Comparison of ENCODE assay signal across 20 cellular contexts in genomic region chr17:72982680-72983079, GRCh38.
"Had no signal": no experiment of that assay in that cellular context is flagged by ENCODE, and none has a peak within 500 bp of the region (broad histone marks: within the 10 kb centered on the region; RNA-seq: fewer than 3 reads in every experiment).

No MANE protein-coding gene starts in this region.

- H3K27ac ChIP-seq: esophagus squamous epithelium, gastroesophageal sphincter, neutrophil, right atrium auricular region, stomach, thoracic aorta, transverse colon had no signal

- H3K27ac Mint-ChIP-seq: dendritic cell treated with granulocyte-macrophage colony-stimulating factor and Interleukin-4, amounts not matched to agents 40 ng/mL and 50 ng/mL, for 4 days had no signal

- H3K27me3 Mint-ChIP-seq: dendritic cell treated with granulocyte-macrophage colony-stimulating factor and Interleukin-4, amounts not matched to agents 40 ng/mL and 50 ng/mL, for 4 days; effector memory CD8-positive, alpha-beta T cell; naive thymus-derived CD8-positive, alpha-beta T cell had no signal

- H3K9me3 ChIP-seq: esophagus squamous epithelium, gastroesophageal sphincter, mucosa of descending colon, neutrophil, right atrium auricular region, stomach, thoracic aorta, transverse colon had no signal

- H3K4me3 ChIP-seq: esophagus squamous epithelium, gastroesophageal sphincter, mucosa of descending colon, right atrium auricular region, stomach, thoracic aorta, transverse colon had no signal

- ATAC-seq: effector memory CD8-positive, alpha-beta T cell; gastroesophageal sphincter; left cardiac atrium; left ventricle myocardium superior; mucosa of descending colon; naive thymus-derived CD8-positive, alpha-beta T cell had no signal

- H3K4me3 Mint-ChIP-seq: dendritic cell treated with granulocyte-macrophage colony-stimulating factor and Interleukin-4, amounts not matched to agents 40 ng/mL and 50 ng/mL, for 4 days; effector memory CD8-positive, alpha-beta T cell; naive thymus-derived CD8-positive, alpha-beta T cell had no signal

- DNase-seq: effector memory CD8-positive, alpha-beta T cell; esophagus squamous epithelium; foreskin fibroblast; glutamatergic neuron; kidney; left cardiac atrium; left ventricle myocardium superior; mucosa of descending colon; naive thymus-derived CD8-positive, alpha-beta T cell; small intestine; stimulated activated CD4-positive, alpha-beta T cell treated with anti-CD3 and anti-CD28 coated beads, Interleukin-12 subunit alpha, Interleukin-12 subunit beta, amount 100 ng/mL, for 4 hours; stimulated activated naive CD4-positive, alpha-beta T cell; stomach; substantia nigra; transverse colon had no signal

- H3K9me3 Mint-ChIP-seq: effector memory CD8-positive, alpha-beta T cell; naive thymus-derived CD8-positive, alpha-beta T cell had no signal

- H3K27me3 ChIP-seq: esophagus squamous epithelium, gastroesophageal sphincter, neutrophil, right atrium auricular region, stomach, transverse colon had no signal

- H3K36me3 Mint-ChIP-seq: naive thymus-derived CD8-positive, alpha-beta T cell had no signal

- H3K36me3 ChIP-seq: esophagus squamous epithelium, gastroesophageal sphincter, neutrophil, right atrium auricular region, stomach, thoracic aorta, transverse colon had no signal
